In genomic region chr10:22427890-22428571, GRCh38 we compare ENCODE assay signal across 8 cellular contexts.
DNase-seq lines count a peak whose midpoint lies in the region; ATAC-seq and TF ChIP-seq lines count a peak whose summit lies in the region.

No MANE protein-coding gene starts in this region.

- H3K79me1 ChIP-seq in IMR-90 (ENCODE audit: low read depth in 1 of 2, low read length in 2 of 2), result no peaks in the 10 kb centered on the region

- H3K18ac ChIP-seq in IMR-90 (ENCODE audit: low read depth, low read length), result no peak overlapping the region

- H3K56ac ChIP-seq in IMR-90 (ENCODE audit: extremely low read depth, insufficient read depth, low read length), result no peak overlapping the region

- in situ Hi-C loops in IMR-90 (cut with MboI; ENCODE audit: low sequenced_read_pairs), result loop anchor here (25.0 kb wide), 1 partner anchor 916 kb away; no protein-coding TSS in a partner anchor

- no peak overlapping the region for H3K4ac ChIP-seq in IMR-90 (ENCODE audit: low read depth, low read length)

- ATAC-seq in IMR-90 (ENCODE audit: low read depth) (peak; percentile 67), left colon (no peak)

- no peak overlapping the region for H2AFZ ChIP-seq in IMR-90 (replicated peaks; ENCODE audit: low read length, poor library complexity)

- no TSS peak for BruUV-seq in IMR-90 (replicated peaks; lab: Mats Ljungman, UMichigan)

- CTCF ChIA-PET in AG04449 (lab: Yijun Ruan, JAX) (no interaction called here), IMR-90 (lab: Yijun Ruan, JAX) (no interaction called here), RWPE1 (lab: Yijun Ruan, JAX) (interaction anchor here (0.5 to 0.6 kb wide), 2 partner anchors 185 to 190 kb away, joined by 3 to 4 read pairs; no protein-coding TSS in a partner anchor)

- no peak overlapping the region for H2AK9ac ChIP-seq in IMR-90 (replicated peaks; ENCODE audit: low read depth, low read length, poor library complexity)

- H4K5ac ChIP-seq in IMR-90 (ENCODE audit: low read depth, low read length), result no peak overlapping the region

- no peaks in the 10 kb centered on the region for H3K9me3 ChIP-seq in IMR-90 (ENCODE audit: control insufficient read depth, insufficient read depth, low read length)

- no CpG with 5 or more reads among the region's 6 CpGs for WGBS in IMR-90 (ENCODE audit: extremely low coverage in 2 of 2, insufficient read length in 1 of 2), 2 experiments

- H3K36me3 ChIP-seq in IMR-90 (ENCODE audit: control insufficient read depth, insufficient read depth, low read length), result no peaks in the 10 kb centered on the region

- H3K4me2 ChIP-seq in IMR-90 (ENCODE audit: low read depth, low read length), result peak overlapping the region; percentile 5

- peaks cover 5% of the 10 kb centered on the region; the same call in 1 of the 2 replicates for H3K9me1 ChIP-seq in IMR-90 (ENCODE audit: insufficient read depth, low read length)

- peaks cover 7% of the 10 kb centered on the region for H3K4me1 ChIP-seq in IMR-90 (ENCODE audit: control insufficient read depth, insufficient read depth, low read length)

- intact Hi-C loops in IMR-90 (cut with micrococcal nuclease), result loop anchor here (5.0 kb wide), 1 partner anchor 201 kb away; no protein-coding TSS in a partner anchor
- intact Hi-C loops in left colon (cut with DNase I, micrococcal nuclease), result loop anchor here in 1 of 2 donors (10.0 kb wide), 1 partner anchor 433 kb away; no protein-coding TSS in a partner anchor

- no peaks in the 10 kb centered on the region for H4K20me1 ChIP-seq in IMR-90 (ENCODE audit: insufficient read depth, low read length)

- H2BK20ac ChIP-seq in IMR-90 (ENCODE audit: low read depth, low read length), result no peak overlapping the region

- H4K91ac ChIP-seq in IMR-90 (ENCODE audit: insufficient read depth, low read depth, low read length), result no peak overlapping the region

- TF ChIP-seq POLR2A in IMR-90 (IDR thresholded peaks at IDR 0.05; ENCODE audit: low read depth, low read length), result no peak

- H3K27me3 ChIP-seq in IMR-90 (ENCODE audit: control insufficient read depth, insufficient read depth, low read length), result no peaks in the 10 kb centered on the region; the same call in 1 of the 2 replicates

- no peak overlapping the region for H2AK5ac ChIP-seq in IMR-90 (ENCODE audit: low read depth, low read length)

- H3K14ac ChIP-seq in IMR-90 (replicated peaks; ENCODE audit: low read depth, low read length), result no peak overlapping the region

- TF ChIP-seq RAD21 in IMR-90 (IDR thresholded peaks at IDR 0.05; ENCODE audit: low read length), result no peak

- H3K4me3 ChIP-seq in AG04449 (ENCODE audit: low read depth, low read length) (no peak overlapping the region), IMR-90 (ENCODE audit: insufficient read depth, low read depth, low read length) (no peak overlapping the region)

- peak; percentile 80 for DNase-seq in AG04449 (ENCODE audit: low read depth, low spot score)
- DNase-seq in IMR-90, result peak; percentile 90
- DNase-seq in RWPE1 (ENCODE audit: low spot score), result peak; percentile 93
- DNase-seq in hepatic stellate cell (ENCODE audit: low spot score), result peak; percentile 7
- DNase-seq in DMS114 treated with DMSO at 0.1 percent for 48 hours (lab: John Stamatoyannopoulos, UW; ENCODE audit: unreplicated experiment), result no peak
- no peak for DNase-seq in cerebellar cortex (ENCODE audit: low spot score)
- no peak for DNase-seq in left colon
- no peak for DNase-seq in medulla oblongata (ENCODE audit: extremely low spot score)

- no peak overlapping the region for H2BK15ac ChIP-seq in IMR-90 (ENCODE audit: low read depth, low read length)

- TF ChIP-seq CTCF in AG04449 (IDR thresholded peaks at IDR 0.05; ENCODE audit: insufficient read depth, low read length, missing control alignments) (no peak), IMR-90 (conservative IDR thresholded peaks at IDR 0.05; ENCODE audit: low read depth, low read length) (no peak), RWPE1 (conservative IDR thresholded peaks at IDR 0.05; ENCODE audit: low read depth) (no peak)

- POLR2A ChIA-PET in AG04449 (lab: Yijun Ruan, JAX) (interaction anchor here (0.7 to 1.7 kb wide), 2 partner anchors 9 to 278 kb away, joined by 3 to 8 read pairs; no protein-coding TSS in a partner anchor), IMR-90 (lab: Charles Lee; ENCODE audit: unreplicated experiment) (no interaction called here), RWPE1 (lab: Yijun Ruan, JAX; ENCODE audit: low non-redundant PET) (no interaction called here)

- H2BK5ac ChIP-seq in IMR-90 (ENCODE audit: low read depth, low read length, poor library complexity, severe bottlenecking), result no peak overlapping the region

- H4K8ac ChIP-seq in IMR-90 (ENCODE audit: low read depth in 2 of 2, low read length in 2 of 2), result no peak overlapping the region

- H3K9ac ChIP-seq in IMR-90 (ENCODE audit: low read depth, low read length), result no peak overlapping the region

- dilution Hi-C loops in IMR-90 (cut with HindIII; ENCODE audit: low sequenced_read_pairs, unreplicated experiment), result no loop called here

- H3K27ac ChIP-seq in IMR-90 (ENCODE audit: insufficient read depth, low read length) (no peak overlapping the region), RWPE1 (no peak overlapping the region)

- H3K23ac ChIP-seq in IMR-90 (ENCODE audit: low read depth, low read length), result no peak overlapping the region

- no peak overlapping the region for H2BK120ac ChIP-seq in IMR-90 (ENCODE audit: low read depth, low read length)

TF ChIP-seq in IMR-90, 13 proteins besides CTCF, POLR2A, EP300 and RAD21:
- TF ChIP-seq MXI1 (IDR thresholded peaks at IDR 0.05; ENCODE audit: borderline replicate concordance, low read depth, low read length), result no peak
- no peak for TF ChIP-seq USF2 (IDR thresholded peaks at IDR 0.05; ENCODE audit: low read depth, low read length)
- TF ChIP-seq FOS (IDR thresholded peaks at IDR 0.05; ENCODE audit: low read depth, low read length), result 0 out of 2 replicates have a peak, but pooled peaks have one; percentile 40
- no peak for TF ChIP-seq BHLHE40 (IDR thresholded peaks at IDR 0.05; ENCODE audit: low read depth, low read length)
- peak; percentile 35 for TF ChIP-seq RCOR1 (IDR thresholded peaks at IDR 0.05; ENCODE audit: insufficient replicate concordance, low read length)

Comparison
In these comparisons a context has a peak if more than half of its experiments do, and no peak if none do; other contexts are left out.
1. DNase-seq: peak in AG04449 (single experiment), IMR-90 (single experiment), RWPE1 (single experiment) and hepatic stellate cell (single experiment); none in DMS114 treated with DMSO at 0.1 percent for 48 hours (single experiment), cerebellar cortex (single experiment), left colon (0 of 2) and medulla oblongata (single experiment).